ENCODE assay signal across 1 cellular context in the genomic region with DNA sequence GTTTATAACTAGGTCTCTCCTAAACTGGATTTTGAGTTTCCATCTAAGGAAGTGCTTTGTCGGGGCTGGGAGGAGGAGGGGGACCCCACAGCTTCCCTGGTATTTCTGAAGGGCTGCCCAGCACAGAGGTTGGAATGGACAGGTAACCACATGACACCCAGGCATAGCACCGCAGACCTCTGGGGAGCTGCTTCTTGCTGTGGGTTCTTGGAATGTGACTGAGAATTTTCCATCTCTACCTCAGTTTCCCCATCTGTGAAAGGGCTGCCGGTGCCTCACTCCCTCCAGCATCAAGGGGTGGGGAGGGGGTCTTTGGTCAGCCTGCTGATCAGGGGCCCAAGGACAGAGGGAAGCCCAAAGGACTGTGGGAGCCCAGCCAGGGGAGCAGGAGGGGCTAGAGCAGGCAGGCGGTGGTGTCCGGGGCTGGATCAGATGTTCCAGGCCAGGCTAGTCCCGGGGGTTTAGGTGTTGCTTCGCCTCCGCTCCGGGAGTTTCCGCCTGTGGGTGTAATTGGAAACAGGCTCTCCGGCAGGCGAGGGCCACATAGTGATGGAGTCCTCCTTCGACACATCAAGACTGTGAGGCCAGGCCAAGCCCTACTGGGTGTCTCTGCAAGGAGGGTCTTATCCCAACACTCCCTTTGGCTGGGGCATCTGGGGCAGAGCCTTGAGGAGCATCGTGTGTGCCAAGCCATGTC.
TF ChIP-seq lines count a peak whose summit lies in the region.

No MANE protein-coding gene starts in this region.

TF ChIP-seq in K562, 482 proteins besides CTCF, POLR2A, EP300 and RAD21:
- TF ChIP-seq SMAD4 (CRISPR knock-in tag; conservative IDR thresholded peaks at IDR 0.05): no peak
- no peak for TF ChIP-seq YBX1 (IDR thresholded peaks at IDR 0.05)
- TF ChIP-seq CBX1 (IDR thresholded peaks at IDR 0.05; ENCODE audit: low read depth): no peak
- TF ChIP-seq, protein P1, sequence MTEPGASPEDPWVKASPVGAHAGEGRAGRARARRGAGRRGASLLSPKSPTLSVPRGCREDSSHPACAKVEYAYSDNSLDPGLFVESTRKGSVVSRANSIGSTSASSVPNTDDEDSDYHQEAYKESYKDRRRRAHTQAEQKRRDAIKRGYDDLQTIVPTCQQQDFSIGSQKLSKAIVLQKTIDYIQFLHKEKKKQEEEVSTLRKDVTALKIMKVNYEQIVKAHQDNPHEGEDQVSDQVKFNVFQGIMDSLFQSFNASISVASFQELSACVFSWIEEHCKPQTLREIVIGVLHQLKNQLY (CRISPR knock-in tag; conservative IDR thresholded peaks at IDR 0.05): no peak
- TF ChIP-seq FOSL1 (tag; conservative IDR thresholded peaks at IDR 0.05): no peak
- no peak for TF ChIP-seq BRD9 (IDR thresholded peaks at IDR 0.05; ENCODE audit: low read depth, partially characterized antibody)
- no peak for TF ChIP-seq SIN3A (IDR thresholded peaks at IDR 0.05; ENCODE audit: borderline replicate concordance in 2 of 2, control insufficient read depth in 1 of 2, low read depth in 2 of 2, low read length in 2 of 2)
